Comparison of ENCODE assay signal across 9 cellular contexts in the genomic region with DNA sequence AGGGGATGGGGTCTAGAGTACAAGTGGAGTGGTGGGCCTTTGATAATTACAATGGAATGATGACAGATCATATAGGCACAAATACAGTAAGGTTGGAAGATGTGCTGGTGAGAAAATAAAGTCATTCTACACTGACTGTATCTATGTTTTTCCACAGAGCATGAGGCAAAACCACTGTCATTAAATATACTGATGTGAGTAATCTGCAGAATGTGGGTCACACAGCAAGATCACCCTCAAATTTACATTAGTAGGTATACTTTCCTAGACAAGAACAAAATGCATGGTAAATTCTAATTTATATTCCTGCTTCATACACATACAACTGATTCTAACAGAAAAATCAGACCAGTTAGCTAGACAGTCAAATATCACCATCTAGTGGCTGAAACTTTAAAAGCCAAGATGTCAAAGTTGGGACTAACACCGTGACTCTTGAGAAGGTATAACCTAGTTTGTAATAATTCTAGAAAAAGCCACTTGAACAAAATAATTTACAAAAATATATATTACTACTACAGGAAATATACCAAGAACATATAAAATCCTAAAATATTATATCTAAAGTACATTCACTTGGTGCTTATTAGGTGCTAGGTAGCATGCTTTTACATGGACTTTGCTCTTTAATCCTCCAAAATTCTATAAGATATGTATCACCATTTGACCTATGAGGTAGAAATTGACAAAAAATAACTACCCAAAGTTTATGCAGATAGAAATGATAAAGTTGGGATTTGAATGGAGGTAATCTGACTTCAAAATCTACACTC. TPM values are rescaled to one million over a fixed set of nuclear protein-coding genes. Genes with fewer than 3 reads are reported as not detected.
DNase-seq lines count a peak whose midpoint lies in the region; ATAC-seq and TF ChIP-seq lines count a peak whose summit lies in the region.
"Had no signal": no experiment of that assay in that cellular context is flagged by ENCODE, and none has a peak within 500 bp of the region (broad histone marks: within the 10 kb centered on the region; RNA-seq: fewer than 3 reads in every experiment).

No MANE protein-coding gene starts in this region.

- intact Hi-C loops in sciatic nerve (cut with DNase I) = no loop called here

- H3K27me3 Mint-ChIP-seq in activated CD4-positive, alpha-beta T cell treated with anti-CD3 and anti-CD28 coated beads, Interleukin-2, amount 10 ng/mL, durations not matched to agents 7 days and 5 days = no peaks in the 10 kb centered on the region

- H3K4me1 ChIP-seq in HEK293 (ENCODE audit: control insufficient read depth, insufficient read depth, low read length) = no peaks in the 10 kb centered on the region
- peaks cover 11% of the 10 kb centered on the region for H3K4me1 ChIP-seq in cardiac muscle cell (ENCODE audit: low read depth)

- H3K36me3 Mint-ChIP-seq in activated CD4-positive, alpha-beta T cell treated with anti-CD3 and anti-CD28 coated beads, Interleukin-2, amount 10 ng/mL, durations not matched to agents 7 days and 5 days (ENCODE audit: low read depth) = peaks cover 27% of the 10 kb centered on the region

- no peak overlapping the region for H3K4me3 Mint-ChIP-seq in activated CD4-positive, alpha-beta T cell treated with anti-CD3 and anti-CD28 coated beads, Interleukin-2, amount 10 ng/mL, durations not matched to agents 7 days and 5 days

- H3K4me1 Mint-ChIP-seq in activated CD4-positive, alpha-beta T cell treated with anti-CD3 and anti-CD28 coated beads, Interleukin-2, amount 10 ng/mL, durations not matched to agents 7 days and 5 days = peaks cover 30% of the 10 kb centered on the region

- TF ChIP-seq CTCF in HEK293 (tag by site-specific recombination; IDR thresholded peaks at IDR 0.05) (peak; percentile 43; the same call in 1 of the 2 replicates), WI38 (IDR thresholded peaks at IDR 0.05; ENCODE audit: low read depth, low read length) (peak; percentile 49; the same call in 1 of the 2 replicates), cardiac muscle cell (IDR thresholded peaks at IDR 0.05; ENCODE audit: low read depth, low read length) (peak; percentile 73)

- H3K27ac Mint-ChIP-seq in activated CD4-positive, alpha-beta T cell treated with anti-CD3 and anti-CD28 coated beads, Interleukin-2, amount 10 ng/mL, durations not matched to agents 7 days and 5 days = no peak overlapping the region

- H3K4me3 ChIP-seq in HEK293 (ENCODE audit: low read depth, low read length) (no peak overlapping the region), WI38 (ENCODE audit: low read depth, low read length) (no peak overlapping the region), cardiac muscle cell (no peak overlapping the region), MG63 (no peak overlapping the region)

- H3K27me3 ChIP-seq in cardiac muscle cell (no peaks in the 10 kb centered on the region), MG63 (no peaks in the 10 kb centered on the region)

- H3K9me3 ChIP-seq in HEK293 (ENCODE audit: control insufficient read depth, insufficient read depth, low read depth, low read length) (no peaks in the 10 kb centered on the region), cardiac muscle cell (ENCODE audit: low read depth) (no peaks in the 10 kb centered on the region), MG63 (peaks cover 11% of the 10 kb centered on the region)

- POLR2A ChIA-PET in activated CD4-positive, alpha-beta T cell treated with anti-CD3 and anti-CD28 coated beads, Interleukin-2, amount 10 ng/mL, durations not matched to agents 7 days and 5 days (lab: Charles Lee) = no interaction called here
- POLR2A ChIA-PET in HEK293 (lab: Yijun Ruan, JAX) = no interaction called here

- peaks cover 12 to 14% of the 10 kb centered on the region in 2 experiments for H3K36me3 ChIP-seq in HEK293 (ENCODE audit: control insufficient read depth in 2 of 2, insufficient read depth in 1 of 2, low read length in 2 of 2)
- H3K36me3 ChIP-seq in cardiac muscle cell = no peaks in the 10 kb centered on the region
- H3K36me3 ChIP-seq in MG63 = peaks cover 28% of the 10 kb centered on the region

- no peak overlapping the region for H3K27ac ChIP-seq in HEK293 (ENCODE audit: extremely low read depth, low read depth, low read length)
- H3K27ac ChIP-seq in cardiac muscle cell = no peak overlapping the region
- H3K27ac ChIP-seq: epithelial cell of prostate had no signal

- CTCF ChIA-PET in activated CD4-positive, alpha-beta T cell treated with anti-CD3 and anti-CD28 coated beads, Interleukin-2, amount 10 ng/mL, durations not matched to agents 7 days and 5 days (lab: Charles Lee) = interaction anchor here (1.1 kb wide), 1 partner anchor 787 kb away, joined by 3 read pairs; no protein-coding TSS in a partner anchor
- CTCF ChIA-PET in HEK293 (lab: Yijun Ruan, JAX) = interaction anchor here (0.5 to 5.1 kb wide), 10 partner anchors 10 to 1157 kb away, joined by 3 to 18 read pairs (median 4); no protein-coding TSS in a partner anchor

- peak; percentile 77 for ATAC-seq in sciatic nerve

- peak; percentile 43 for DNase-seq in activated CD4-positive, alpha-beta T cell treated with anti-CD3 and anti-CD28 coated beads, Interleukin-2, amount 10 ng/mL, durations not matched to agents 7 days and 5 days
- DNase-seq in activated CD4-positive, alpha-beta T cell treated with anti-CD3 and anti-CD28 coated beads, Interleukin-2, amount 50 U/mL, for 48 hours = no peak
- DNase-seq in NCI-H1417 treated with DMSO at 0.1 percent for 48 hours (lab: John Stamatoyannopoulos, UW) (peak; percentile 7), cardiac muscle cell (ENCODE audit: low read depth in 1 of 2, low spot score in 1 of 2) (peak; percentile 52 to 75), sciatic nerve (ENCODE audit: low spot score) (no peak), MG63 (no peak)

- peaks cover 10% of the 10 kb centered on the region for H3K9me3 Mint-ChIP-seq in activated CD4-positive, alpha-beta T cell treated with anti-CD3 and anti-CD28 coated beads, Interleukin-2, amount 10 ng/mL, durations not matched to agents 7 days and 5 days

TF ChIP-seq in HEK293, 187 proteins besides CTCF, POLR2A, EP300 and RAD21:
- no peak for TF ChIP-seq KLF8 (tag by site-specific recombination; IDR thresholded peaks at IDR 0.05)
- TF ChIP-seq ZNF654 (tag by site-specific recombination; IDR thresholded peaks at IDR 0.05; ENCODE audit: low read depth) = peak; percentile 88
- peak; percentile 75; the same call in 1 of the 2 replicates for TF ChIP-seq ZNF660 (tag by site-specific recombination; IDR thresholded peaks at IDR 0.05)

RNA-seq across cellular contexts. Expression of a gene that starts 19.5 kb away (rescaled TPM):
- total RNA-seq in activated CD4-positive, alpha-beta T cell treated with anti-CD3 and anti-CD28 coated beads, Interleukin-2, amount 10 ng/mL, durations not matched to agents 7 days and 5 days = 10 to 100 TPM; 16.2 to 16.8 TPM
- 13.4 and 46.7 TPM in 2 replicates for total RNA-seq in cardiac muscle cell
- polyA plus RNA-seq in cardiac muscle cell = 16.3 and 17.2 TPM in 2 replicates
- 20.1 TPM for total RNA-seq in sciatic nerve
- 16.3 and 33.5 TPM in 2 replicates for total RNA-seq in MG63 (2014; rRNA removed; shearing (Covaris generic); ENCODE audit: low replicate concordance)

RNA-seq across cellular contexts. Expression of a gene that starts 56.6 kb away (rescaled TPM):
- total RNA-seq in activated CD4-positive, alpha-beta T cell treated with anti-CD3 and anti-CD28 coated beads, Interleukin-2, amount 10 ng/mL, durations not matched to agents 7 days and 5 days = 10 to 100 TPM; 45.7 to 46.8 TPM
- 0.42 and 0.99 TPM in 2 replicates for total RNA-seq in cardiac muscle cell
- polyA plus RNA-seq in cardiac muscle cell = 0.28 TPM in 1 of 2 replicates, not detected in the other
- total RNA-seq in sciatic nerve = 17.1 TPM
- total RNA-seq in MG63 (2014; rRNA removed; shearing (Covaris generic); ENCODE audit: low replicate concordance) = 1.2 and 2.1 TPM in 2 replicates

Comparison
In these comparisons a context has a peak if more than half of its experiments do, and no peak if none do; other contexts are left out.
1. DNase-seq: peak in activated CD4-positive, alpha-beta T cell treated with anti-CD3 and anti-CD28 coated beads, Interleukin-2, amount 10 ng/mL, durations not matched to agents 7 days and 5 days (single experiment), NCI-H1417 treated with DMSO at 0.1 percent for 48 hours (single experiment) and cardiac muscle cell (2 of 2); none in activated CD4-positive, alpha-beta T cell treated with anti-CD3 and anti-CD28 coated beads, Interleukin-2, amount 50 U/mL, for 48 hours (0 of 2), sciatic nerve (single experiment) and MG63 (single experiment).
2. Peak in every context shown above with its lines, with median percentiles within 50 percentile points of each other: CTCF ChIP-seq.